ENCODE assay signal across 26 cellular contexts in genomic region chr2:151228847-151229497, GRCh38. TPM values are rescaled to one million over a fixed set of nuclear protein-coding genes. Genes with fewer than 3 reads are reported as not detected.
DNase-seq lines count a peak whose midpoint lies in the region; ATAC-seq, FAIRE-seq and TF ChIP-seq lines count a peak whose summit lies in the region.
"Had no signal": no experiment of that assay in that cellular context is flagged by ENCODE, and none has a peak within 500 bp of the region (broad histone marks: within the 10 kb centered on the region; RNA-seq: fewer than 3 reads in every experiment).

No MANE protein-coding gene starts in this region.

- ATAC-seq in GM23338 (no peak), HG02938 (IDR thresholded peaks at IDR 0.05; ENCODE audit: unreplicated experiment) (no peak)
- ATAC-seq: A549, GM12878 had no signal

- DNase-seq in GM23338 (ENCODE audit: low spot score), result no peak
- DNase-seq in NCI-H2107 (lab: John Stamatoyannopoulos, UW), result peak; percentile 30
- no peak for DNase-seq in astrocyte (ENCODE audit: low read depth)
- DNase-seq in fibroblast of the aortic adventitia (ENCODE audit: low read depth), result peak; percentile 12
- DNase-seq in lower leg skin (ENCODE audit: low spot score in 2 of 2), result no peak
- no peak for DNase-seq in NCI-H2029 (lab: John Stamatoyannopoulos, UW)
- DNase-seq: H9, IMR-90, NCI-H1048, NCI-H1417 treated with DMSO at 0.1 percent for 48 hours, NCI-H187, NCI-H2171, NCI-H446, NCI-H526, PC-9, RPMI8226, SHP77 treated with DMSO at 0.1 percent for 48 hours, SW 1271 had no signal

- H3K9me3 ChIP-seq in astrocyte (ENCODE audit: insufficient read depth, low read depth, low read length), result no peaks in the 10 kb centered on the region

- no peaks in the 10 kb centered on the region for H3K27me3 ChIP-seq in GM23338 (ENCODE audit: insufficient read depth)
- no peaks in the 10 kb centered on the region for H3K27me3 ChIP-seq in astrocyte (ENCODE audit: insufficient read depth, low read length)

- H3K4me3 Mint-ChIP-seq in GM23338 (no peak overlapping the region), astrocyte (ENCODE audit: unreplicated experiment) (no peak overlapping the region)
- H3K4me3 Mint-ChIP-seq: B cell, H9 had no signal

- 0 out of 2 replicates have a peak, but pooled peaks cover 5% of the 10 kb centered on the region for H3K9me2 ChIP-seq in GM23338 (ENCODE audit: insufficient read depth)

- H4K20me1 ChIP-seq in GM23338 (replicated peaks; ENCODE audit: insufficient read depth) (no peaks in the 10 kb centered on the region), astrocyte (ENCODE audit: insufficient read depth, low read length) (no peaks in the 10 kb centered on the region)

- H3K27me3 Mint-ChIP-seq in GM23338 (ENCODE audit: insufficient read depth, low read depth, poor library complexity) (no peaks in the 10 kb centered on the region), astrocyte (ENCODE audit: low read depth, unreplicated experiment) (no peaks in the 10 kb centered on the region)

- intact Hi-C loops in lower leg skin (cut with DNase I; ENCODE audit: low total_unique reads), result loop anchor here (10.0 kb wide), 1 partner anchor 124 kb away; no protein-coding TSS in a partner anchor

- H3K36me3 ChIP-seq in GM23338 (ENCODE audit: insufficient read depth) (no peaks in the 10 kb centered on the region), astrocyte (ENCODE audit: insufficient read depth, low read length) (no peaks in the 10 kb centered on the region)

- H3K9ac ChIP-seq in astrocyte (ENCODE audit: low read length), result no peak overlapping the region
- H3K9ac ChIP-seq: KMS-11 had no signal

- H3K36me3 Mint-ChIP-seq in GM23338 (ENCODE audit: low read depth) (no peaks in the 10 kb centered on the region), astrocyte (ENCODE audit: low read depth, unreplicated experiment) (no peaks in the 10 kb centered on the region)
- H3K36me3 Mint-ChIP-seq: CD14-positive monocyte had no signal

- H3K4me1 Mint-ChIP-seq in GM23338 (no peaks in the 10 kb centered on the region), astrocyte (ENCODE audit: low read depth, unreplicated experiment) (no peaks in the 10 kb centered on the region)
- H3K4me1 Mint-ChIP-seq: B cell had no signal

- no peaks in the 10 kb centered on the region for H3F3A ChIP-seq in GM23338 (replicated peaks; ENCODE audit: low read depth)

- TF ChIP-seq POLR2A in lower leg skin (IDR thresholded peaks at IDR 0.05), result no peak

- no peak for TF ChIP-seq CTCF in GM23338 (conservative IDR thresholded peaks at IDR 0.05; ENCODE audit: low read depth in 2 of 2)
- TF ChIP-seq CTCF in astrocyte (IDR thresholded peaks at IDR 0.05; ENCODE audit: insufficient read depth, low read depth, low read length), result no peak
- no peak for TF ChIP-seq CTCF in fibroblast of the aortic adventitia (IDR thresholded peaks at IDR 0.05; ENCODE audit: insufficient read depth, low read length)
- TF ChIP-seq CTCF in lower leg skin (IDR thresholded peaks at IDR 0.05), result no peak

- no peak overlapping the region for H3K4me2 ChIP-seq in GM23338
- H3K4me2 ChIP-seq in astrocyte (ENCODE audit: low read length), result no peak overlapping the region
- H3K4me2 ChIP-seq: A549, PC-9 had no signal

- H3K4me1 ChIP-seq in GM23338 (ENCODE audit: insufficient read depth) (no peaks in the 10 kb centered on the region), astrocyte (ENCODE audit: insufficient read depth, low read length) (no peaks in the 10 kb centered on the region)
- H3K4me1 ChIP-seq: A549 had no signal

- no peaks in the 10 kb centered on the region for H3K9me3 Mint-ChIP-seq in GM23338
- peaks cover 3% of the 10 kb centered on the region for H3K9me3 Mint-ChIP-seq in astrocyte (ENCODE audit: unreplicated experiment)

- H2AFZ ChIP-seq in GM23338, result peak overlapping the region; percentile 54; the same call in 1 of the 2 replicates
- no peak overlapping the region for H2AFZ ChIP-seq in astrocyte (ENCODE audit: low read depth, low read length)
- H2AFZ ChIP-seq: PC-9 had no signal

- H3K27ac Mint-ChIP-seq in GM23338 (no peak overlapping the region), astrocyte (ENCODE audit: unreplicated experiment) (no peak overlapping the region)
- H3K27ac Mint-ChIP-seq: B cell, CD14-positive monocyte, H9 had no signal

- no peaks in the 10 kb centered on the region for H3K79me2 ChIP-seq in GM23338 (replicated peaks; ENCODE audit: insufficient read depth)
- H3K79me2 ChIP-seq in astrocyte (ENCODE audit: insufficient read depth, low read length), result no peaks in the 10 kb centered on the region

- FAIRE-seq in astrocyte (lab: Jason Lieb, UNC), result peak; percentile 60
- FAIRE-seq: A549, D721Med, GM12878 had no signal

- H3K27ac ChIP-seq in GM23338 (ENCODE audit: low read depth) (no peak overlapping the region), astrocyte (ENCODE audit: low read depth, low read length) (no peak overlapping the region)
- H3K27ac ChIP-seq: A549, KMS-11, PC-9, SK-N-MC had no signal

- H3K4me3 ChIP-seq in GM23338, result no peak overlapping the region
- H3K4me3 ChIP-seq in astrocyte (ENCODE audit: insufficient read depth, low read depth, low read length), result no peak overlapping the region
- H3K4me3 ChIP-seq in fibroblast of the aortic adventitia (ENCODE audit: low read depth, low read length), result no peak overlapping the region
- H3K4me3 ChIP-seq in lower leg skin (ENCODE audit: low read depth, poor library complexity, severe bottlenecking), result no peak overlapping the region
- H3K4me3 ChIP-seq: A549, GM12878, PC-9, SK-N-MC had no signal

TF ChIP-seq in GM23338, 12 proteins besides CTCF, POLR2A, EP300 and RAD21:
- TF ChIP-seq ZNF114 (CRISPR knock-in tag; IDR thresholded peaks at IDR 0.05), result no peak
- no peak for TF ChIP-seq ZNF331 (CRISPR knock-in tag; IDR thresholded peaks at IDR 0.05; ENCODE audit: low read depth)
- TF ChIP-seq POLR2AphosphoS5 (IDR thresholded peaks at IDR 0.05; ENCODE audit: low read depth), result no peak
- TF ChIP-seq, protein P1, sequence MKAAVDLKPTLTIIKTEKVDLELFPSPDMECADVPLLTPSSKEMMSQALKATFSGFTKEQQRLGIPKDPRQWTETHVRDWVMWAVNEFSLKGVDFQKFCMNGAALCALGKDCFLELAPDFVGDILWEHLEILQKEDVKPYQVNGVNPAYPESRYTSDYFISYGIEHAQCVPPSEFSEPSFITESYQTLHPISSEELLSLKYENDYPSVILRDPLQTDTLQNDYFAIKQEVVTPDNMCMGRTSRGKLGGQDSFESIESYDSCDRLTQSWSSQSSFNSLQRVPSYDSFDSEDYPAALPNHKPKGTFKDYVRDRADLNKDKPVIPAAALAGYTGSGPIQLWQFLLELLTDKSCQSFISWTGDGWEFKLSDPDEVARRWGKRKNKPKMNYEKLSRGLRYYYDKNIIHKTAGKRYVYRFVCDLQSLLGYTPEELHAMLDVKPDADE (IDR thresholded peaks at IDR 0.05), result no peak
- TF ChIP-seq EZH2phosphoT487 (IDR thresholded peaks at IDR 0.05; ENCODE audit: unreplicated experiment), result no peak
TF ChIP-seq in GM23338: peak in this region for 0.

RNA-seq across cellular contexts. Expression of gene RBM43, which starts 32.7 kb away (rescaled TPM):
- total RNA-seq in GM23338 (2014; rRNA removed; shearing (Covaris generic)), result 3.2 and 3.4 TPM in 2 replicates
- 2.9 and 3.3 TPM in 2 replicates for polyA plus RNA-seq in GM23338 (2016; fragmentation: Nextera tagmentation; extraction: Ambion mirVana)
- total RNA-seq in astrocyte (4.8 and 5.5 TPM in 2 replicates), fibroblast of the aortic adventitia (ENCODE audit: low replicate concordance) (11.9 and 14.3 TPM in 2 replicates), lower leg skin (1 to 10 TPM; 2.5 to 4.9 (median 3.9) TPM)

Comparison
In these comparisons a context has a peak if more than half of its experiments do, and no peak if none do; other contexts are left out.
1. DNase-seq: peak in NCI-H2107 (single experiment) and fibroblast of the aortic adventitia (single experiment); none in GM23338 (single experiment), astrocyte (single experiment), lower leg skin (0 of 2) and NCI-H2029 (single experiment).